Comparison of ENCODE assay signal across 1 cellular context in the genomic region with DNA sequence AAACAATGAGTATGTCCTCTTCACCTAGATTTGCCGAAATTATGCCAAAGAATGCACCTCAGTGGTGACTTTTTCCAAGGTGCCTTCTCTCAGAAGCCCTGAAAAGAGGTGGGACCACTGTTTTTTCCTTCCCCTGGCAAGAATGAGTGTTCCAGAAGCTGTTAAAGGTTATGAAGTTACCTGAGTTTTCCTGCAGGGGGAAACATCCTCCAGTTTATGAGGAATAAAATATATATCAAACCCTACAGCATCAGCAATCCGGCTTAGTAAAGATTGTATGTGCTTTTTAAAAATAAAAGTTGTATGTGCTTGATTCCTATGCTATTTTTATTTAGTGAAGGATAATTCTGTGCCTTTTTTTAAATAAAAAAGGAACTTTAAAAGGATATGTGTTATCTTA.
TF ChIP-seq lines count a peak whose summit lies in the region.

No MANE protein-coding gene starts in this region.

TF ChIP-seq in GM12878, 131 proteins besides CTCF, POLR2A, EP300 and RAD21 (continued from another document):
- TF ChIP-seq, protein P1, sequence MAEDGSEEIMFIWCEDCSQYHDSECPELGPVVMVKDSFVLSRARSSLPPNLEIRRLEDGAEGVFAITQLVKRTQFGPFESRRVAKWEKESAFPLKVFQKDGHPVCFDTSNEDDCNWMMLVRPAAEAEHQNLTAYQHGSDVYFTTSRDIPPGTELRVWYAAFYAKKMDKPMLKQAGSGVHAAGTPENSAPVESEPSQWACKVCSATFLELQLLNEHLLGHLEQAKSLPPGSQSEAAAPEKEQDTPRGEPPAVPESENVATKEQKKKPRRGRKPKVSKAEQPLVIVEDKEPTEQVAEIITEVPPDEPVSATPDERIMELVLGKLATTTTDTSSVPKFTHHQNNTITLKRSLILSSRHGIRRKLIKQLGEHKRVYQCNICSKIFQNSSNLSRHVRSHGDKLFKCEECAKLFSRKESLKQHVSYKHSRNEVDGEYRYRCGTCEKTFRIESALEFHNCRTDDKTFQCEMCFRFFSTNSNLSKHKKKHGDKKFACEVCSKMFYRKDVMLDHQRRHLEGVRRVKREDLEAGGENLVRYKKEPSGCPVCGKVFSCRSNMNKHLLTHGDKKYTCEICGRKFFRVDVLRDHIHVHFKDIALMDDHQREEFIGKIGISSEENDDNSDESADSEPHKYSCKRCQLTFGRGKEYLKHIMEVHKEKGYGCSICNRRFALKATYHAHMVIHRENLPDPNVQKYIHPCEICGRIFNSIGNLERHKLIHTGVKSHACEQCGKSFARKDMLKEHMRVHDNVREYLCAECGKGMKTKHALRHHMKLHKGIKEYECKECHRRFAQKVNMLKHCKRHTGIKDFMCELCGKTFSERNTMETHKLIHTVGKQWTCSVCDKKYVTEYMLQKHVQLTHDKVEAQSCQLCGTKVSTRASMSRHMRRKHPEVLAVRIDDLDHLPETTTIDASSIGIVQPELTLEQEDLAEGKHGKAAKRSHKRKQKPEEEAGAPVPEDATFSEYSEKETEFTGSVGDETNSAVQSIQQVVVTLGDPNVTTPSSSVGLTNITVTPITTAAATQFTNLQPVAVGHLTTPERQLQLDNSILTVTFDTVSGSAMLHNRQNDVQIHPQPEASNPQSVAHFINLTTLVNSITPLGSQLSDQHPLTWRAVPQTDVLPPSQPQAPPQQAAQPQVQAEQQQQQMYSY (CRISPR knock-in tag; IDR thresholded peaks at IDR 0.05) = no peak
- TF ChIP-seq CHD4 (IDR thresholded peaks at IDR 0.05) (no peak), FOS (IDR thresholded peaks at IDR 0.05; ENCODE audit: borderline replicate concordance, extremely low read depth, insufficient read length) (no peak), IRF4 (IDR thresholded peaks at IDR 0.05; ENCODE audit: low read depth, low read length) (no peak), CBX5 (IDR thresholded peaks at IDR 0.05; ENCODE audit: low read depth) (no peak)
- TF ChIP-seq, protein P2, sequence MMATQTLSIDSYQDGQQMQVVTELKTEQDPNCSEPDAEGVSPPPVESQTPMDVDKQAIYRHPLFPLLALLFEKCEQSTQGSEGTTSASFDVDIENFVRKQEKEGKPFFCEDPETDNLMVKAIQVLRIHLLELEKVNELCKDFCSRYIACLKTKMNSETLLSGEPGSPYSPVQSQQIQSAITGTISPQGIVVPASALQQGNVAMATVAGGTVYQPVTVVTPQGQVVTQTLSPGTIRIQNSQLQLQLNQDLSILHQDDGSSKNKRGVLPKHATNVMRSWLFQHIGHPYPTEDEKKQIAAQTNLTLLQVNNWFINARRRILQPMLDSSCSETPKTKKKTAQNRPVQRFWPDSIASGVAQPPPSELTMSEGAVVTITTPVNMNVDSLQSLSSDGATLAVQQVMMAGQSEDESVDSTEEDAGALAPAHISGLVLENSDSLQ (IDR thresholded peaks at IDR 0.05) = no peak
TF ChIP-seq in GM12878: peak in this region for 0.
